ENCODE assay signal across 9 cellular contexts in the genomic region with DNA sequence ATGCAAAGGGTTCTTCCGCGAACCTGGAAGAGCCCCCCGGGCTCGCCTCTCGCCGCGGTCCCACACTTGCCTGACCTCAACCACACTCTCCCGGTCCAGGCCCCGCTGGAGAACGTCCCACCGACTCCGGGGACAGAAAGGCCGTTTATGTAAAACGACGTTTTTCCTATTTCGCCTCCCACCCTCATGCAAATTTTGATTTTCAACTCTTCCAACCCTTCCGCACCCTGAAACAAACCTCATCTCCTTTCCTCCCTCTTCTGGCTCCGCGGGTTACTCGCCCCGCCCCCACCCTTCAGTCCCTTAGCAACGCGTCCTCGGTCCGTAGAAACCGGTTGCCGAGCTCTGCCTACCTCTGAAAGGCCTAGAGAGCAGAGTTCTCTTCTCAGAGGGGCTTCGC. TPM values are rescaled to one million over a fixed set of nuclear protein-coding genes. Genes with fewer than 3 reads are reported as not detected.
DNase-seq lines count a peak whose midpoint lies in the region; ATAC-seq and TF ChIP-seq lines count a peak whose summit lies in the region.
"Had no signal": no experiment of that assay in that cellular context is flagged by ENCODE, and none has a peak within 500 bp of the region (broad histone marks: within the 10 kb centered on the region; RNA-seq: fewer than 3 reads in every experiment).

A gene (minus strand): TSS at position 279 of the 400 bp plus-strand sequence. CDS start 7,730 bp downstream, outside the sequence.

- ATAC-seq in activated T-cell treated with anti-CD3 and anti-CD28 coated beads, Interleukin-2, amount 50 U/mL, for 72 hours (replicated peaks in 1 of 2): no peak
- no peak for ATAC-seq in GM18868 (IDR thresholded peaks at IDR 0.05; ENCODE audit: unreplicated experiment)
- ATAC-seq: left colon had no signal

- no peak for TF ChIP-seq CTCF in progenitor cell of endocrine pancreas (IDR thresholded peaks at IDR 0.05; ENCODE audit: unreplicated experiment)

- DNase-seq in ELF-1 (ENCODE audit: low read depth, low spot score) (peak; percentile 66), head of caudate nucleus (peak in 29 of 42 donors; percentile 5 to 49 (median 23)), progenitor cell of endocrine pancreas (ENCODE audit: low spot score, unreplicated experiment) (no peak), posterior vena cava (ENCODE audit: low spot score) (no peak), GOT3 (lab: John Stamatoyannopoulos, UW) (no peak)
- DNase-seq in activated T-cell treated with anti-CD3 and anti-CD28 coated beads, Interleukin-2, amount 50 U/mL, for 72 hours: peak in 1 of 2 donors; percentile 9
- no peak for DNase-seq in effector CD4-positive, alpha-beta T cell

- no peaks in the 10 kb centered on the region for H3K36me3 Mint-ChIP-seq in activated T-cell treated with anti-CD3 and anti-CD28 coated beads, Interleukin-2, amount 50 U/mL, for 72 hours (ENCODE audit: insufficient read depth in 2 of 2)
- peaks cover 2% of the 10 kb centered on the region for H3K36me3 Mint-ChIP-seq in progenitor cell of endocrine pancreas (ENCODE audit: insufficient read depth)

- H3K27me3 Mint-ChIP-seq in activated T-cell treated with anti-CD3 and anti-CD28 coated beads, Interleukin-2, amount 50 U/mL, for 72 hours (ENCODE audit: low read depth): no peaks in the 10 kb centered on the region
- H3K27me3 Mint-ChIP-seq in progenitor cell of endocrine pancreas: no peaks in the 10 kb centered on the region

- no peaks in the 10 kb centered on the region for H3K9me3 Mint-ChIP-seq in activated T-cell treated with anti-CD3 and anti-CD28 coated beads, Interleukin-2, amount 50 U/mL, for 72 hours
- peaks cover 3% of the 10 kb centered on the region for H3K9me3 Mint-ChIP-seq in progenitor cell of endocrine pancreas (ENCODE audit: low read depth)

- H3K4me1 Mint-ChIP-seq in activated T-cell treated with anti-CD3 and anti-CD28 coated beads, Interleukin-2, amount 50 U/mL, for 72 hours (ENCODE audit: low read depth): peaks cover 12% of the 10 kb centered on the region
- H3K4me1 Mint-ChIP-seq in progenitor cell of endocrine pancreas (ENCODE audit: low read depth): peaks cover 35% of the 10 kb centered on the region

- H3K4me3 Mint-ChIP-seq in activated T-cell treated with anti-CD3 and anti-CD28 coated beads, Interleukin-2, amount 50 U/mL, for 72 hours: peak within 1 kb of the TSS; percentile 70 to 87
- peak within 1 kb of the TSS; percentile 73 for H3K4me3 Mint-ChIP-seq in progenitor cell of endocrine pancreas (ENCODE audit: low read depth)

- intact Hi-C loops in head of caudate nucleus (cut with DNase I) (no loop called here), posterior vena cava (cut with DNase I) (no loop called here)

- H3K27ac Mint-ChIP-seq in activated T-cell treated with anti-CD3 and anti-CD28 coated beads, Interleukin-2, amount 50 U/mL, for 72 hours: no peak within 1 kb of the TSS
- no peak within 1 kb of the TSS for H3K27ac Mint-ChIP-seq in progenitor cell of endocrine pancreas

RNA-seq across cellular contexts. Expression of the gene that starts here (rescaled TPM):
- under 1 TPM; 0.17 to 0.25 TPM for total RNA-seq in activated T-cell treated with anti-CD3 and anti-CD28 coated beads, Interleukin-2, amount 50 U/mL, for 72 hours
- 0.31 TPM in 1 of 2 replicates, not detected in the other for total RNA-seq in progenitor cell of endocrine pancreas
- not detected for total RNA-seq in posterior vena cava
- total RNA-seq: left colon had no signal

Comparison
In these comparisons a context has a peak if more than half of its experiments do, and no peak if none do; other contexts are left out.
1. DNase-seq: peak in ELF-1 (single experiment) and head of caudate nucleus (29 of 42); none in progenitor cell of endocrine pancreas (single experiment), posterior vena cava (single experiment), effector CD4-positive, alpha-beta T cell (single experiment) and GOT3 (single experiment).